16 cellular contexts compared by ENCODE assay signal in genomic region chr12:120614873-120615272, GRCh38. TPM values are rescaled to one million over a fixed set of nuclear protein-coding genes. Genes with fewer than 3 reads are reported as not detected.
DNase-seq lines count a peak whose midpoint lies in the region; ATAC-seq lines count a peak whose summit lies in the region.
"Had no signal": no experiment of that assay in that cellular context is flagged by ENCODE, and none has a peak within 500 bp of the region (broad histone marks: within the 10 kb centered on the region; RNA-seq: fewer than 3 reads in every experiment).

No MANE protein-coding gene starts in this region.

- H3K4me3 Mint-ChIP-seq in activated T-cell treated with anti-CD3 and anti-CD28 coated beads, Interleukin-2, amount 50 U/mL, for 4 hours, result no peak overlapping the region
- H3K4me3 Mint-ChIP-seq: CD14-positive monocyte; CD8-positive, alpha-beta T cell had no signal

- H3K27me3 Mint-ChIP-seq in activated T-cell treated with anti-CD3 and anti-CD28 coated beads, Interleukin-2, amount 50 U/mL, for 4 hours (ENCODE audit: low read depth), result peaks cover 15% of the 10 kb centered on the region

- H3K9me3 Mint-ChIP-seq in activated T-cell treated with anti-CD3 and anti-CD28 coated beads, Interleukin-2, amount 50 U/mL, for 4 hours, result no peaks in the 10 kb centered on the region
- H3K9me3 Mint-ChIP-seq: CD8-positive, alpha-beta T cell had no signal

- ATAC-seq in activated CD4-positive, CD25-positive, alpha-beta regulatory T cell treated with anti-CD3 and anti-CD28 coated beads, Interleukin-2, amount 50 U/mL, for 24 hours, result peak; percentile 44 to 66
- peak; percentile 60 to 63 for ATAC-seq in activated T-cell treated with anti-CD3 and anti-CD28 coated beads, Interleukin-2, amount 50 U/mL, for 4 hours
- ATAC-seq in HG03378 (IDR thresholded peaks at IDR 0.05; ENCODE audit: unreplicated experiment), result no peak
- ATAC-seq: CD8-positive, alpha-beta T cell had no signal

- H3K4me1 Mint-ChIP-seq in activated T-cell treated with anti-CD3 and anti-CD28 coated beads, Interleukin-2, amount 50 U/mL, for 4 hours (ENCODE audit: low read depth), result peaks cover 11% of the 10 kb centered on the region

- no peaks in the 10 kb centered on the region for H3K36me3 Mint-ChIP-seq in activated T-cell treated with anti-CD3 and anti-CD28 coated beads, Interleukin-2, amount 50 U/mL, for 4 hours (ENCODE audit: insufficient read depth)
- H3K36me3 Mint-ChIP-seq: CD14-positive monocyte; CD8-positive, alpha-beta T cell had no signal

- no peak for DNase-seq in activated CD4-positive, CD25-positive, alpha-beta regulatory T cell treated with anti-CD3 and anti-CD28 coated beads, Interleukin-2, amount 50 U/mL, for 72 hours
- DNase-seq in activated T-cell treated with anti-CD3 and anti-CD28 coated beads, Interleukin-2, amount 50 U/mL, for 4 hours, result no peak
- DNase-seq in activated T-cell treated with anti-CD3 and anti-CD28 coated beads, Interleukin-2, amount 50 U/mL, for 48 hours, result no peak
- peak; percentile 2 for DNase-seq in stimulated activated CD4-positive, alpha-beta T cell treated with anti-CD3 and anti-CD28 coated beads, Interleukin-12 subunit alpha, Interleukin-12 subunit beta, amount 100 ng/mL, for 4 hours
- no peak for DNase-seq in stimulated activated CD4-positive, alpha-beta T cell treated with anti-CD3 and anti-CD28 coated beads, Interleukin-4, amount 100 ng/mL, for 1 hour
- DNase-seq in renal cortical epithelial cell (ENCODE audit: low read depth), result peak; percentile 22
- DNase-seq: CD8-positive, alpha-beta T cell; COR-L47; DMS153; DMS79 treated with DMSO at 0.1 percent for 48 hours; EL; GOT3 had no signal

RNA-seq across cellular contexts. Expression of gene CABP1, which starts 25.6 kb away (rescaled TPM):
- total RNA-seq in activated T-cell treated with anti-CD3 and anti-CD28 coated beads, Interleukin-2, amount 50 U/mL, for 4 hours, result under 1 TPM in 2 of 3 donors, not detected in 1; 0.18 to 0.26 TPM
- total RNA-seq in renal cortical epithelial cell, result not detected in 2 replicates
- total RNA-seq: CD8-positive, alpha-beta T cell; HT1080 had no signal

RNA-seq across cellular contexts. Expression of gene POP5, which starts 33.7 kb away (rescaled TPM):
- 10 to 100 TPM; 81.6 to 93.0 (median 92.6) TPM for total RNA-seq in activated T-cell treated with anti-CD3 and anti-CD28 coated beads, Interleukin-2, amount 50 U/mL, for 4 hours
- 40.3 and 49.2 TPM in 2 replicates for total RNA-seq in renal cortical epithelial cell

Comparison
In these comparisons a context has a peak if more than half of its experiments do, and no peak if none do; other contexts are left out.
1. DNase-seq: peak in stimulated activated CD4-positive, alpha-beta T cell treated with anti-CD3 and anti-CD28 coated beads, Interleukin-12 subunit alpha, Interleukin-12 subunit beta, amount 100 ng/mL, for 4 hours (single experiment) and renal cortical epithelial cell (single experiment); none in activated CD4-positive, CD25-positive, alpha-beta regulatory T cell treated with anti-CD3 and anti-CD28 coated beads, Interleukin-2, amount 50 U/mL, for 72 hours (single experiment), activated T-cell treated with anti-CD3 and anti-CD28 coated beads, Interleukin-2, amount 50 U/mL, for 4 hours (single experiment), activated T-cell treated with anti-CD3 and anti-CD28 coated beads, Interleukin-2, amount 50 U/mL, for 48 hours (0 of 2) and stimulated activated CD4-positive, alpha-beta T cell treated with anti-CD3 and anti-CD28 coated beads, Interleukin-4, amount 100 ng/mL, for 1 hour (single experiment).